16 cellular contexts compared by ENCODE assay signal in the genomic region with DNA sequence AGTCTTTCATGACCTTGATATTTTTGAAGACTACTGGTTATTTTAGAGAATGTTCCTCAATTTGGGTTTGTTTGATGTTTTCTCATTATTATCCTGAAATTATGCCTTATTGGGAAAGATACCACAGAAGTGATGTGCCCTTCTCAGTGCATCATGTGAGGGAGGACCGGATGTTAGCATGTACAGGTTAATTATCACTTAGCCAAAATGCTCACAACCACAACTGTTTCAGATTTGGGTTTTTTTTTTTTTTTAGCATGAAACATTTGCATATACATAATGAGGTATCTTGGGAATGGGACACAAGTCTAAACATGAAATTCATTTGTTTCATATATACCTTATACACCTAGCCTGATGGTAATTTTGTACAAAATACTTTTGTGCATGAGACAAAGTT.
"Had no signal": no experiment of that assay in that cellular context is flagged by ENCODE, and none has a peak within 500 bp of the region (broad histone marks: within the 10 kb centered on the region; RNA-seq: fewer than 3 reads in every experiment).

No MANE protein-coding gene starts in this region.

- H3K4me1 ChIP-seq: uterus had no signal

- DNase-seq: activated CD4-positive, alpha-beta T cell treated with anti-CD3 and anti-CD28 coated beads for 36 hours; activated CD8-positive, alpha-beta T cell treated with anti-CD3 and anti-CD28 coated beads for 36 hours; activated effector memory CD4-positive, alpha-beta T cell treated with Interleukin-2 at 50 U/mL for 16 hours; activated naive CD4-positive, alpha-beta T cell treated with anti-CD3 and anti-CD28 coated beads, Interleukin-2, amount 50 U/mL, for 16 hours; activated T-cell treated with anti-CD3 and anti-CD28 coated beads, Interleukin-2, amount 50 U/mL, for 4 hours; effector memory CD4-positive, alpha-beta T cell; foreskin fibroblast; glutamatergic neuron; hypothalamus; posterior cingulate gyrus; retina; stimulated activated CD4-positive, alpha-beta T cell treated with anti-CD3 and anti-CD28 coated beads, Interleukin-2, amount 100 ng/mL, for 48 hours; thyroid gland; uterus had no signal

- H3K4me3 ChIP-seq: thyroid gland, uterus had no signal

- H3K27ac ChIP-seq: thyroid gland, uterus had no signal

- H3K36me3 ChIP-seq: uterus had no signal

- H3K9me3 ChIP-seq: thyroid gland, uterus had no signal

- ATAC-seq: activated CD4-positive, alpha-beta T cell treated with anti-CD3 and anti-CD28 coated beads for 36 hours; activated CD8-positive, alpha-beta T cell treated with anti-CD3 and anti-CD28 coated beads for 36 hours; activated T-cell treated with anti-CD3 and anti-CD28 coated beads, Interleukin-2, amount 50 U/mL, for 4 hours; natural killer cell treated with Interleukin-12 subunit alpha and Interleukin-12 subunit beta and Interleukin-15 and Interleukin-18, amount 100 ng/mL, for 72 hours; stimulated activated memory B cell treated with anti-CD40 and anti-IgM and Interleukin-4, amounts not matched to agents 10 μg/mL and 1 μg/mL and 100 μg/mL, for 72 hours had no signal

- H3K27me3 ChIP-seq: thyroid gland, uterus had no signal
